23 cellular contexts compared by ENCODE assay signal in genomic region chr13:39821977-39822376, GRCh38.
DNase-seq lines count a peak whose midpoint lies in the region; ATAC-seq, FAIRE-seq and TF ChIP-seq lines count a peak whose summit lies in the region.
"Had no signal": no experiment of that assay in that cellular context is flagged by ENCODE, and none has a peak within 500 bp of the region (broad histone marks: within the 10 kb centered on the region; RNA-seq: fewer than 3 reads in every experiment).

No MANE protein-coding gene starts in this region.

- no peak for ATAC-seq in CD4-positive, alpha-beta T cell (ENCODE audit: poor library complexity)
- ATAC-seq in GM18511 (IDR thresholded peaks at IDR 0.05; ENCODE audit: unreplicated experiment): peak; percentile 70
- peak; percentile 52 for ATAC-seq in HG03342 (IDR thresholded peaks at IDR 0.05; ENCODE audit: unreplicated experiment)
- no peak for ATAC-seq in GM21619 (IDR thresholded peaks at IDR 0.05; ENCODE audit: unreplicated experiment)
- ATAC-seq: left lung, natural killer cell, Right ventricle myocardium inferior had no signal

- H3K79me1 ChIP-seq in H1 (ENCODE audit: low read depth, low read length): no peaks in the 10 kb centered on the region

- H3K4me1 Mint-ChIP-seq in CD4-positive, alpha-beta T cell (ENCODE audit: low read depth): peaks cover 28% of the 10 kb centered on the region
- H3K4me1 Mint-ChIP-seq: mesothelial cell of epicardium had no signal

- H4K91ac ChIP-seq in H1 (replicated peaks; ENCODE audit: insufficient read length, low read length): no peak overlapping the region

- no peak overlapping the region for H3K23ac ChIP-seq in H1 (ENCODE audit: insufficient read length)

- no peak overlapping the region for H3K4me2 ChIP-seq in H1 (ENCODE audit: insufficient read depth in 1 of 2, low read depth in 2 of 2, low read length in 2 of 2)

- H3K27me3 Mint-ChIP-seq in CD4-positive, alpha-beta T cell: no peaks in the 10 kb centered on the region
- H3K27me3 Mint-ChIP-seq: activated naive CD8-positive, alpha-beta T cell had no signal

- no peak overlapping the region for H2AK5ac ChIP-seq in H1 (ENCODE audit: low read depth, low read length)

- DNase-seq in CD4-positive, alpha-beta T cell: no peak
- no peak for DNase-seq in H1 (ENCODE audit: low read depth in 1 of 2, low spot score in 2 of 2)
- DNase-seq in sigmoid colon: no peak
- no peak for DNase-seq in NK-92 treated with Interleukin-12 subunit alpha and Interleukin-12 subunit beta, amount 100 ng/mL, for 24 hours (lab: John Stamatoyannopoulos, UW)
- DNase-seq: activated CD4-positive, CD25-positive, alpha-beta regulatory T cell treated with anti-CD3 and anti-CD28 coated beads, Interleukin-2, amount 50 U/mL, for 72 hours; CD8-positive, alpha-beta memory T cell; central memory CD4-positive, alpha-beta T cell; dermis blood vessel endothelial cell; DMS153; left lung; natural killer cell; NCI-H2081; NCI-H446; NCI-H82; ovary; stimulated activated CD4-positive, alpha-beta T cell treated with anti-CD3 and anti-CD28 coated beads, Interleukin-4, amount 100 ng/mL, for 1 hour; stimulated activated naive CD4-positive, alpha-beta T cell had no signal

- TF ChIP-seq RAD21 in H1 (IDR thresholded peaks at IDR 0.05 in 1 of 2, conservative IDR thresholded peaks at IDR 0.05 in 1 of 2; ENCODE audit: low read depth in 2 of 2, low read length in 2 of 2): no peak

- TF ChIP-seq EP300 in H1 (IDR thresholded peaks at IDR 0.05; ENCODE audit: borderline replicate concordance in 1 of 2, low read depth in 2 of 2, low read length in 2 of 2) (no peak), sigmoid colon (IDR thresholded peaks at IDR 0.05) (no peak)

- H3K79me2 ChIP-seq in H1 (ENCODE audit: control insufficient read depth in 1 of 2, insufficient read depth in 2 of 2, low read length in 2 of 2): no peaks in the 10 kb centered on the region

- peak overlapping the region; percentile 5 for H3K4me3 Mint-ChIP-seq in CD4-positive, alpha-beta T cell
- H3K4me3 Mint-ChIP-seq: activated naive CD8-positive, alpha-beta T cell; mesothelial cell of epicardium; natural killer cell had no signal

- H3K4me1 ChIP-seq in H1 (replicated peaks in 1 of 4; ENCODE audit: control insufficient read depth in 3 of 4, insufficient read depth in 4 of 4, low read length in 3 of 4) (peaks cover 2 to 5% (median 4%) of the 10 kb centered on the region in 4 experiments; a peak in 4 of 7 replicates), sigmoid colon (no peaks in the 10 kb centered on the region)
- H3K4me1 ChIP-seq: left lung had no signal

- no peak overlapping the region for H3K9ac ChIP-seq in H1 (replicated peaks in 1 of 4; ENCODE audit: extremely low read depth in 1 of 4, low read depth in 3 of 4, low read length in 3 of 4)

- H3K36me3 ChIP-seq in H1 (ENCODE audit: control insufficient read depth in 2 of 4, insufficient read depth in 4 of 4, low read length in 3 of 4) (no peaks in the 10 kb centered on the region), sigmoid colon (no peaks in the 10 kb centered on the region)
- H3K36me3 ChIP-seq: left lung, ovary had no signal

- H3K56ac ChIP-seq in H1 (replicated peaks; ENCODE audit: insufficient read length, low read depth, low read length): no peak overlapping the region

- POLR2A ChIA-PET in CD4-positive, alpha-beta T cell (lab: Charles Lee): no interaction called here
- POLR2A ChIA-PET in H1 (lab: Charles Lee; ENCODE audit: partially characterized antibody): no interaction called here

- 0 out of 2 replicates have a peak overlapping the region, but pooled peaks have one; percentile 67 for H2BK20ac ChIP-seq in H1 (ENCODE audit: low read length)

- no peak overlapping the region for H3K4ac ChIP-seq in H1 (replicated peaks; ENCODE audit: insufficient read length, low read depth, low read length)

- no peak overlapping the region for H3K18ac ChIP-seq in H1 (ENCODE audit: extremely low read depth, low read length)

- H4K5ac ChIP-seq in H1 (ENCODE audit: insufficient read length, low read depth, low read length): no peak overlapping the region

- CTCF ChIA-PET in CD4-positive, alpha-beta T cell (lab: Charles Lee): no interaction called here
- CTCF ChIA-PET in H1 (lab: Charles Lee; ENCODE audit: partially characterized antibody): interaction anchor here (1.3 kb wide), 1 partner anchor 44 kb away, joined by 3 read pairs; no protein-coding TSS in a partner anchor

- H3K4me3 ChIP-seq in H1 (ENCODE audit: extremely low read depth in 1 of 4, insufficient read depth in 2 of 4, low read depth in 3 of 4, low read length in 4 of 4) (no peak overlapping the region), sigmoid colon (no peak overlapping the region)
- H3K4me3 ChIP-seq: left lung, ovary had no signal

- no peak overlapping the region for H2BK5ac ChIP-seq in H1 (ENCODE audit: low read depth, low read length)

- H3K27ac ChIP-seq in CD4-positive, alpha-beta T cell (ENCODE audit: low read depth, low read length): no peak overlapping the region
- no peak overlapping the region for H3K27ac ChIP-seq in H1 (ENCODE audit: low read depth, low read length)
- H3K27ac ChIP-seq in sigmoid colon: no peak overlapping the region
- H3K27ac ChIP-seq: left lung had no signal

- TF ChIP-seq POLR2A in H1 (IDR thresholded peaks at IDR 0.05; ENCODE audit: control extremely low read depth in 1 of 2, low read depth in 2 of 2, low read length in 2 of 2) (no peak), sigmoid colon (IDR thresholded peaks at IDR 0.05) (no peak)

- H2BK15ac ChIP-seq in H1 (ENCODE audit: low read length): no peak overlapping the region

- H3K9me3 ChIP-seq in CD4-positive, alpha-beta T cell (ENCODE audit: control insufficient read depth, low read length): no peaks in the 10 kb centered on the region
- H3K9me3 ChIP-seq in H1 (ENCODE audit: insufficient read depth in 2 of 2, low read depth in 1 of 2, low read length in 1 of 2): no peaks in the 10 kb centered on the region
- no peaks in the 10 kb centered on the region for H3K9me3 ChIP-seq in sigmoid colon
- H3K9me3 ChIP-seq: left lung, ovary had no signal

- no peaks in the 10 kb centered on the region for H3K9me3 Mint-ChIP-seq in CD4-positive, alpha-beta T cell
- H3K9me3 Mint-ChIP-seq: CD8-positive, alpha-beta memory T cell; mesothelial cell of epicardium; natural killer cell had no signal

- no peak for TF ChIP-seq CTCF in CD4-positive, alpha-beta T cell (IDR thresholded peaks at IDR 0.05)
- TF ChIP-seq CTCF in H1 (IDR thresholded peaks at IDR 0.05; ENCODE audit: control extremely low read depth in 1 of 3, insufficient read depth in 1 of 3, low read depth in 1 of 3, low read length in 3 of 3) (no peak), sigmoid colon (IDR thresholded peaks at IDR 0.05) (no peak)

- intact Hi-C loops in CD4-positive, alpha-beta T cell (cut with DNase I, micrococcal nuclease): no loop called here
- intact Hi-C loops in sigmoid colon (cut with DNase I): no loop called here

- WGBS in H1 (ENCODE audit: extremely low coverage in 1 of 2, insufficient coverage in 1 of 2, insufficient read length in 1 of 2, insufficient replicate concordance in 2 of 2, low coverage in 1 of 2, low lambda C conversion rate in 2 of 2, missing lambda C conversion rate in 1 of 2), 2 experiments: 100% methylated on average over 1 of the region's 1 CpG; no CpG with 5 or more reads in 1 of the 2 experiments
- 72 to 88% methylated on average over 1 of the region's 1 CpG for WGBS in sigmoid colon, 2 donors

- no peak overlapping the region for H2AFZ ChIP-seq in H1 (ENCODE audit: low read length)

- no peaks in the 10 kb centered on the region for H3K36me3 Mint-ChIP-seq in CD4-positive, alpha-beta T cell (ENCODE audit: low read depth)
- H3K36me3 Mint-ChIP-seq: activated naive CD8-positive, alpha-beta T cell; CD8-positive, alpha-beta memory T cell; mesothelial cell of epicardium; natural killer cell had no signal

- H3K27me3 ChIP-seq in CD4-positive, alpha-beta T cell (ENCODE audit: control insufficient read depth, insufficient read depth, low read length): no peaks in the 10 kb centered on the region
- H3K27me3 ChIP-seq in H1 (replicated peaks in 1 of 4; ENCODE audit: control insufficient read depth in 3 of 4, extremely low read depth in 1 of 4, insufficient read depth in 3 of 4, low read length in 3 of 4) (no peaks in the 10 kb centered on the region), sigmoid colon (no peaks in the 10 kb centered on the region)
- H3K27me3 ChIP-seq: left lung, ovary had no signal

- H3K14ac ChIP-seq in H1 (ENCODE audit: insufficient read length): no peak overlapping the region

- peak overlapping the region; percentile 25 for H3K27ac Mint-ChIP-seq in CD4-positive, alpha-beta T cell
- H3K27ac Mint-ChIP-seq: activated naive CD8-positive, alpha-beta T cell; mesothelial cell of epicardium; natural killer cell had no signal

- H3K23me2 ChIP-seq in H1 (ENCODE audit: low read depth, low read length): no peaks in the 10 kb centered on the region

- H2BK12ac ChIP-seq in H1 (ENCODE audit: low read depth, low read length): no peak overlapping the region

- H4K20me1 ChIP-seq in H1 (replicated peaks in 1 of 2; ENCODE audit: control insufficient read depth in 1 of 2, insufficient read depth in 2 of 2, low read length in 2 of 2): no peaks in the 10 kb centered on the region

- H2BK120ac ChIP-seq in H1 (replicated peaks; ENCODE audit: low read depth, low read length): no peak overlapping the region

- FAIRE-seq in H1 (lab: Jason Lieb, UNC): no peak

- no peak overlapping the region for H4K8ac ChIP-seq in H1 (ENCODE audit: extremely low read depth, insufficient read depth, low read length)

TF ChIP-seq in H1, 55 proteins besides CTCF, POLR2A, EP300 and RAD21:
- TF ChIP-seq POLR2AphosphoS5 (IDR thresholded peaks at IDR 0.05; ENCODE audit: low read depth, low read length) (no peak), ATF2 (IDR thresholded peaks at IDR 0.05; ENCODE audit: low read length) (no peak), BACH1 (IDR thresholded peaks at IDR 0.05; ENCODE audit: low read length) (no peak), GTF2F1 (IDR thresholded peaks at IDR 0.05; ENCODE audit: borderline replicate concordance, low read depth, low read length) (no peak), SIRT6 (IDR thresholded peaks at IDR 0.05; ENCODE audit: low read length) (no peak), EGR1 (IDR thresholded peaks at IDR 0.05; ENCODE audit: borderline replicate concordance, low read depth, low read length) (no peak)

Comparison
In these comparisons a context has a peak if more than half of its experiments do, and no peak if none do; other contexts are left out.
1. ATAC-seq: peak in GM18511 (single experiment) and HG03342 (single experiment); none in CD4-positive, alpha-beta T cell (single experiment) and GM21619 (single experiment).